In the genomic region with DNA sequence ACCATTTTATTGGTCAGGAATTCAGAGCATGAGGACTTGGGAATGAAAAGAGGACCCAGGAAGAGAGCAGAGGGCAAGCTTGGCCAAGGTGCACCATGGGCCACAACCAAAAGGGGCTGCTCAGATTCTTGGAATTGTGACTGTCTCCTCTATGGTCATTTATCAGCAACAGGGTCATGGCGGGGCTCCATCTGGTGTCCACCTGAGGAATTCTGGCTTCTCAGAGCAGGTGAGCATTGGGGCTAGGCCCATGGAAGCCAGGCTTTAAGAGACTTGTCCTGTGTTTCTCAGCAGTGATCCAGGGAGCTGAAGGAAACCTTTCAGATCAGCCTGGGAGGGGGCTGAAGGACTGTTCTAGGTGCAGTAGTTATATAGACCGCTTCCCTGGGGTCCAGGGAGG, we compare ENCODE assay signal across 14 cellular contexts. TPM values are rescaled to one million over a fixed set of nuclear protein-coding genes. Genes with fewer than 3 reads are reported as not detected.
DNase-seq lines count a peak whose midpoint lies in the region; ATAC-seq, FAIRE-seq and TF ChIP-seq lines count a peak whose summit lies in the region.
"Had no signal": no experiment of that assay in that cellular context is flagged by ENCODE, and none has a peak within 500 bp of the region (broad histone marks: within the 10 kb centered on the region; RNA-seq: fewer than 3 reads in every experiment).

No MANE protein-coding gene starts in this region.

- no peak overlapping the region for H3K27ac Mint-ChIP-seq in WTC11
- H3K27ac Mint-ChIP-seq: activated CD8-positive, alpha-beta T cell treated with anti-CD3 and anti-CD28 coated beads, Interleukin-2, amount 10 ng/mL, durations not matched to agents 7 days and 5 days had no signal

- H2BK12ac ChIP-seq in mesenchymal stem cell (ENCODE audit: low read length in 2 of 2) = peak overlapping the region; percentile 88 to 95

- no peak for TF ChIP-seq POLR2A in A549 (IDR thresholded peaks at IDR 0.05; ENCODE audit: low read length)

- peak overlapping the region; percentile 65 to 88 for H3K18ac ChIP-seq in mesenchymal stem cell (ENCODE audit: low read depth in 1 of 2, low read length in 2 of 2)

- H2AK5ac ChIP-seq in mesenchymal stem cell (ENCODE audit: low read length, severe bottlenecking) = peak overlapping the region; percentile 94

- WGBS in A549 (ENCODE audit: missing lambda C conversion rate) = 34% methylated on average over 2 of the region's 2 CpGs
- 82% methylated on average over 2 of the region's 2 CpGs for WGBS in mesenchymal stem cell

- H3K9me3 Mint-ChIP-seq in WTC11 = no peaks in the 10 kb centered on the region

- H3K4me2 ChIP-seq in A549 = peak overlapping the region; percentile 92
- H3K4me2 ChIP-seq in mesenchymal stem cell (ENCODE audit: low read length, poor library complexity, severe bottlenecking) = no peak overlapping the region
- H3K4me2 ChIP-seq: BLaER1 had no signal

- no peak for FAIRE-seq in A549 (lab: Jason Lieb, UNC)

- H3K4me1 ChIP-seq in A549 (peaks cover 45% of the 10 kb centered on the region), mesenchymal stem cell (ENCODE audit: control insufficient read depth, insufficient read depth, low read depth, low read length) (peaks cover 25% of the 10 kb centered on the region)

- H3K36me3 Mint-ChIP-seq in WTC11 = no peaks in the 10 kb centered on the region

- peaks cover 33% of the 10 kb centered on the region for H3K27me3 Mint-ChIP-seq in WTC11 (ENCODE audit: low read depth)

- peaks cover 8% of the 10 kb centered on the region for H3K4me1 Mint-ChIP-seq in WTC11

- ATAC-seq in A549 = peak; percentile 3 to 9; a peak in 3 of 6 replicates
- ATAC-seq in WTC11 = peak; percentile 65
- ATAC-seq in GM21529 (IDR thresholded peaks at IDR 0.05; ENCODE audit: unreplicated experiment) = no peak
- ATAC-seq: activated CD8-positive, alpha-beta T cell treated with anti-CD3 and anti-CD28 coated beads, Interleukin-2, amount 10 ng/mL, durations not matched to agents 7 days and 5 days; stimulated activated naive CD8-positive, alpha-beta T cell treated with anti-CD3 and anti-CD28 coated beads, Interleukin-15, Interleukin-2, amounts not matched to agents 100 U/mL and 50 U/mL, for 24 hours had no signal

- no peak overlapping the region for H2AFZ ChIP-seq in mesenchymal stem cell (ENCODE audit: low read depth, low read length)

- no peak for TF ChIP-seq EP300 in A549 (IDR thresholded peaks at IDR 0.05)

- CTCF ChIA-PET in A549 (lab: Yijun Ruan, JAX) = interaction anchor here (0.5 to 1.4 kb wide), 12 partner anchors 9 to 400 kb away, joined by 3 to 6 read pairs (median 3); no protein-coding TSS in a partner anchor
- CTCF ChIA-PET in WTC11 (lab: Charles Lee) = interaction anchor here (0.6 to 1.8 kb wide), 6 partner anchors 16 to 188 kb away, joined by 3 to 9 read pairs (median 3); a partner anchor contains a TSS

- peak in 1 of 2 experiments; percentile 55 for DNase-seq in A549 (ENCODE audit: low read depth in 1 of 2, low spot score in 1 of 2)
- DNase-seq in H7 = peak; percentile 78
- DNase-seq in WTC11 (ENCODE audit: low spot score) = peak; percentile 58
- DNase-seq in mesenchymal stem cell = no peak
- DNase-seq in activated T-cell treated with anti-CD3 and anti-CD28 coated beads for 4 hours = no peak
- no peak for DNase-seq in GM19240 (ENCODE audit: insufficient read length, low spot score)
- no peak for DNase-seq in middle frontal gyrus (ENCODE audit: extremely low spot score, low spot score)
- DNase-seq: activated CD8-positive, alpha-beta T cell treated with anti-CD3 and anti-CD28 coated beads, Interleukin-2, amount 10 ng/mL, durations not matched to agents 7 days and 5 days; NCI-H2029; stimulated activated CD4-positive, alpha-beta T cell treated with anti-CD3 and anti-CD28 coated beads, Interleukin-15, amount 100 ng/mL, for 24 hours; stimulated activated naive CD8-positive, alpha-beta T cell treated with anti-CD3 and anti-CD28 coated beads, Interleukin-15, Interleukin-2, amounts not matched to agents 100 U/mL and 50 U/mL, for 24 hours had no signal

- POLR2A ChIA-PET in A549 (lab: Yijun Ruan, JAX) (interaction anchor here (0.8 kb wide), 1 partner anchor 39 kb away, joined by 3 read pairs; no protein-coding TSS in a partner anchor), WTC11 (lab: Charles Lee) (interaction anchor here (0.6 kb wide), 1 partner anchor 150 kb away, joined by 3 read pairs; no protein-coding TSS in a partner anchor)

- peak overlapping the region; percentile 36 for H4K91ac ChIP-seq in mesenchymal stem cell (ENCODE audit: low read length)

- peaks cover 19% of the 10 kb centered on the region for H3K79me1 ChIP-seq in mesenchymal stem cell (replicated peaks; ENCODE audit: low read length, poor library complexity, severe bottlenecking)

- no peak for TF ChIP-seq CTCF in A549 (IDR thresholded peaks at IDR 0.05)
- TF ChIP-seq CTCF in WTC11 (IDR thresholded peaks at IDR 0.05) = no peak

- no peak for TF ChIP-seq RAD21 in A549 (conservative IDR thresholded peaks at IDR 0.05 in 1 of 2, IDR thresholded peaks at IDR 0.05 in 1 of 2)

- H3K4ac ChIP-seq in mesenchymal stem cell (ENCODE audit: low read depth in 1 of 2, low read length in 2 of 2) = peak overlapping the region; percentile 57 to 92

- H3K23ac ChIP-seq in mesenchymal stem cell (ENCODE audit: low read length in 2 of 2) = peak overlapping the region in 1 of 2 experiments; percentile 18

- H3K9me3 ChIP-seq in A549 = no peaks in the 10 kb centered on the region
- no peaks in the 10 kb centered on the region for H3K9me3 ChIP-seq in mesenchymal stem cell (ENCODE audit: control insufficient read depth, low read length)
- H3K9me3 ChIP-seq: BLaER1 had no signal

- no peak overlapping the region for H3K14ac ChIP-seq in mesenchymal stem cell (ENCODE audit: low read length in 2 of 2)

- peak overlapping the region; percentile 60 for H2BK15ac ChIP-seq in mesenchymal stem cell (ENCODE audit: low read depth, poor library complexity, severe bottlenecking)

- H3K27me3 ChIP-seq in H7 (ENCODE audit: control insufficient read depth, insufficient read depth, low read length) = peaks cover 30% of the 10 kb centered on the region
- H3K27me3 ChIP-seq in mesenchymal stem cell (ENCODE audit: control insufficient read depth in 1 of 2, insufficient read depth in 1 of 2, low read length in 2 of 2) = no peaks in the 10 kb centered on the region

- H3K4me3 Mint-ChIP-seq in WTC11 = no peak overlapping the region
- H3K4me3 Mint-ChIP-seq: activated CD8-positive, alpha-beta T cell treated with anti-CD3 and anti-CD28 coated beads, Interleukin-2, amount 10 ng/mL, durations not matched to agents 7 days and 5 days had no signal

- H4K8ac ChIP-seq in mesenchymal stem cell (ENCODE audit: low read length) = peak overlapping the region; percentile 52

- H3K4me3 ChIP-seq in A549 = 0 out of 3 replicates have a peak overlapping the region, but pooled peaks have one; percentile 4
- H3K4me3 ChIP-seq in H7 (ENCODE audit: insufficient read depth, low read depth, low read length) = no peak overlapping the region
- H3K4me3 ChIP-seq in mesenchymal stem cell (ENCODE audit: insufficient read depth in 1 of 2, low read depth in 1 of 2, low read length in 2 of 2) = no peak overlapping the region
- H3K4me3 ChIP-seq: BLaER1, lung had no signal

- peak overlapping the region; percentile 83 for H2BK5ac ChIP-seq in mesenchymal stem cell (ENCODE audit: low read depth, low read length, poor library complexity, severe bottlenecking)

- H3K36me3 ChIP-seq in H7 (replicated peaks; ENCODE audit: control insufficient read depth, insufficient read depth, low read length) (no peaks in the 10 kb centered on the region), mesenchymal stem cell (ENCODE audit: control insufficient read depth in 1 of 2, insufficient read depth in 2 of 2, low read depth in 1 of 2, low read length in 2 of 2) (no peaks in the 10 kb centered on the region)
- H3K36me3 ChIP-seq: BLaER1 had no signal

- H2BK120ac ChIP-seq in mesenchymal stem cell (ENCODE audit: low read depth, low read length) = peak overlapping the region; percentile 77

- peak overlapping the region; percentile 98 to 99 for H3K27ac ChIP-seq in A549
- H3K27ac ChIP-seq in mesenchymal stem cell (ENCODE audit: low read length, poor library complexity, severe bottlenecking) = peak overlapping the region; percentile 94
- H3K27ac ChIP-seq: BLaER1 had no signal

- peak overlapping the region; percentile 82 for H3K9ac ChIP-seq in mesenchymal stem cell (ENCODE audit: low read length)
- H3K9ac ChIP-seq: BLaER1 had no signal

TF ChIP-seq in A549, 52 proteins besides CTCF, POLR2A, EP300 and RAD21:
- TF ChIP-seq TP53 (CRISPR knock-in tag; IDR thresholded peaks at IDR 0.05) (no peak), HEYL (CRISPR knock-in tag; IDR thresholded peaks at IDR 0.05) (no peak), EHF (CRISPR knock-in tag; IDR thresholded peaks at IDR 0.05) (0 out of 2 replicates have a peak, but pooled peaks have one; percentile 41)
TF ChIP-seq in A549: peak in this region for 1.

TF ChIP-seq in WTC11, 78 proteins besides CTCF, POLR2A, EP300 and RAD21:
- no peak for TF ChIP-seq CBFB (CRISPR knock-in tag; IDR thresholded peaks at IDR 0.05; ENCODE audit: low read depth)

RNA-seq across cellular contexts. Expression of a gene that starts 2.6 kb away (rescaled TPM):
- 5.6 and 8.1 TPM in 2 replicates for polyA plus RNA-seq in A549 (2011; rRNA removed)
- polyA plus RNA-seq in A549 (2012; cell fraction: cytosol; rRNA removed) = 10.2 and 14.2 TPM in 2 replicates
- 14.1 and 18.1 TPM in 2 replicates for polyA plus RNA-seq in A549 (2012; cell fraction: nucleus; rRNA removed)
- 14.5 to 17.6 TPM (median 15.7 TPM) in 3 replicates for polyA plus RNA-seq in A549 (2017; fragmentation: RNase III; extraction: RNeasy Plus Mini Kit Qiagen cat#74134 plus additional on column Dnase treatment)
- 12.7 and 15.4 TPM in 2 replicates for polyA minus RNA-seq in A549 (2011; rRNA and poly(A)+ RNA removed)
- total RNA-seq in H7 (2014; rRNA removed; shearing (Covaris generic)) = 0.15 and 0.76 TPM in 2 replicates
- total RNA-seq in WTC11 (2021) = 2.7 to 3.3 TPM (median 3.0 TPM) in 3 replicates
- polyA plus RNA-seq in mesenchymal stem cell (2013, experiment 1 of 2) = 19.4 TPM
- polyA plus RNA-seq in mesenchymal stem cell (2013, experiment 2 of 2) = 19.3 TPM

Comparison
In these comparisons a context has a peak if more than half of its experiments do, and no peak if none do; other contexts are left out.
1. DNase-seq: peak in H7 (single experiment) and WTC11 (single experiment); none in mesenchymal stem cell (single experiment), activated T-cell treated with anti-CD3 and anti-CD28 coated beads for 4 hours (single experiment), GM19240 (single experiment) and middle frontal gyrus (single experiment).